ENCODE assay signal across 28 cellular contexts in genomic region chr2:126219081-126219480, GRCh38.
"Had no signal": no experiment of that assay in that cellular context is flagged by ENCODE, and none has a peak within 500 bp of the region (broad histone marks: within the 10 kb centered on the region; RNA-seq: fewer than 3 reads in every experiment).

No MANE protein-coding gene starts in this region.

- H3K4me1 ChIP-seq: stomach, suprapubic skin, testis, thyroid gland, tibial artery, tibial nerve, transverse colon, upper lobe of left lung, upper lobe of right lung, uterus, vagina had no signal

- H3K4me3 ChIP-seq: stomach, suprapubic skin, testis, thoracic aorta, thyroid gland, tibial artery, tibial nerve, transverse colon, upper lobe of left lung, upper lobe of right lung, uterus, vagina had no signal

- DNase-seq: stimulated activated CD4-positive, alpha-beta T cell treated with anti-CD3 and anti-CD28 coated beads, Interleukin-2, amount 100 ng/mL, for 48 hours; stimulated activated CD4-positive, alpha-beta T cell treated with anti-CD3 and anti-CD28 coated beads, Interleukin-4, amount 100 ng/mL, for 1 hour; stimulated activated CD4-positive, alpha-beta T cell treated with anti-CD3 and anti-CD28 coated beads, Interleukin-4, amount 100 ng/mL, for 24 hours; stimulated activated CD4-positive, alpha-beta T cell treated with anti-CD3 and anti-CD28 coated beads, Interleukin-4, amount 100 ng/mL, for 4 hours; stimulated activated CD8-positive, alpha-beta memory T cell treated with anti-CD3 and anti-CD28 coated beads, Interleukin-4, amount 100 ng/mL, for 48 hours; stimulated activated naive B cell treated with anti-CD40 and anti-IgM and Interleukin-4, amounts not matched to agents 10 μg/mL and 1 μg/mL and 100 μg/mL, for 72 hours; stimulated activated naive CD4-positive, alpha-beta T cell; stimulated activated naive CD4-positive, alpha-beta T cell treated with Interleukin-2 at 50 U/mL for 16 hours; stimulated activated naive CD8-positive, alpha-beta T cell treated with anti-CD3 and anti-CD28 coated beads, Interleukin-15, amount 100 ng/mL, for 72 hours; stimulated activated naive CD8-positive, alpha-beta T cell treated with anti-CD3 and anti-CD28 coated beads, Interleukin-15, Interleukin-2, amounts not matched to agents 100 U/mL and 50 U/mL, for 24 hours; stomach; substantia nigra; testis; thyroid gland; tibial artery; transverse colon; upper lobe of left lung; upper lobe of right lung; uterus had no signal

- H3K9me3 Mint-ChIP-seq: stimulated activated memory B cell treated with anti-CD40 and anti-IgM and Interleukin-4, amounts not matched to agents 10 μg/mL and 1 μg/mL and 100 μg/mL, for 72 hours; stimulated activated naive CD8-positive, alpha-beta T cell treated with anti-CD3 and anti-CD28 coated beads, Interleukin-15, amount 100 ng/mL, for 72 hours; type B pancreatic cell had no signal

- FAIRE-seq: urothelium cell line had no signal

- H3K27me3 Mint-ChIP-seq: stimulated activated memory B cell treated with anti-CD40 and anti-IgM and Interleukin-4, amounts not matched to agents 10 μg/mL and 1 μg/mL and 100 μg/mL, for 72 hours; stimulated activated naive B cell treated with anti-CD40 and anti-IgM and Interleukin-4, amounts not matched to agents 10 μg/mL and 1 μg/mL and 100 μg/mL, for 72 hours; stimulated activated naive CD8-positive, alpha-beta T cell treated with anti-CD3 and anti-CD28 coated beads, Interleukin-15, amount 100 ng/mL, for 72 hours; type B pancreatic cell had no signal

- H3K27ac ChIP-seq: stomach, suprapubic skin, testis, thoracic aorta, thyroid gland, tibial artery, tibial nerve, transverse colon, upper lobe of left lung, upper lobe of right lung, uterus, vagina had no signal

- H3K27ac Mint-ChIP-seq: stimulated activated effector memory CD8-positive, alpha-beta T cell treated with anti-CD3 and anti-CD28 coated beads, Interleukin-12 subunit alpha, Interleukin-12 subunit beta, amount 100 ng/mL, for 72 hours; stimulated activated memory B cell treated with anti-CD40 and anti-IgM and Interleukin-4, amounts not matched to agents 10 μg/mL and 1 μg/mL and 100 μg/mL, for 72 hours; stimulated activated naive B cell treated with anti-CD40 and anti-IgM and Interleukin-4, amounts not matched to agents 10 μg/mL and 1 μg/mL and 100 μg/mL, for 72 hours; stimulated activated naive CD8-positive, alpha-beta T cell treated with anti-CD3 and anti-CD28 coated beads, Interleukin-15, amount 100 ng/mL, for 72 hours; stimulated activated naive CD8-positive, alpha-beta T cell treated with anti-CD3 and anti-CD28 coated beads, Interleukin-15, Interleukin-2, amounts not matched to agents 100 ng/mL and 50 ng/mL, for 24 hours; type B pancreatic cell had no signal

- H3K36me3 ChIP-seq: stomach, suprapubic skin, thoracic aorta, thyroid gland, tibial artery, tibial nerve, transverse colon, upper lobe of left lung, upper lobe of right lung, uterus, vagina had no signal

- ATAC-seq: stimulated activated effector memory CD8-positive, alpha-beta T cell treated with anti-CD3 and anti-CD28 coated beads, Interleukin-12 subunit alpha, Interleukin-12 subunit beta, amount 100 ng/mL, for 72 hours; stimulated activated memory B cell treated with anti-CD40 and anti-IgM and Interleukin-4, amounts not matched to agents 10 μg/mL and 1 μg/mL and 100 μg/mL, for 72 hours; stimulated activated naive B cell treated with anti-CD40 and anti-IgM and Interleukin-4, amounts not matched to agents 10 μg/mL and 1 μg/mL and 100 μg/mL, for 72 hours; stimulated activated naive CD8-positive, alpha-beta T cell treated with anti-CD3 and anti-CD28 coated beads, Interleukin-15, amount 100 ng/mL, for 72 hours; stimulated activated naive CD8-positive, alpha-beta T cell treated with anti-CD3 and anti-CD28 coated beads, Interleukin-15, Interleukin-2, amounts not matched to agents 100 U/mL and 50 U/mL, for 24 hours; upper lobe of right lung had no signal

- H3K9me3 ChIP-seq: suprapubic skin, testis, thoracic aorta, thyroid gland, tibial artery, tibial nerve, transverse colon, upper lobe of left lung, upper lobe of right lung, uterus, vagina had no signal

- H3K27me3 ChIP-seq: stomach, suprapubic skin, testis, thyroid gland, tibial artery, tibial nerve, transverse colon, upper lobe of left lung, upper lobe of right lung, uterus, vagina had no signal

- H3K4me1 Mint-ChIP-seq: stimulated activated effector memory CD8-positive, alpha-beta T cell treated with anti-CD3 and anti-CD28 coated beads, Interleukin-12 subunit alpha, Interleukin-12 subunit beta, amount 100 ng/mL, for 72 hours; stimulated activated memory B cell treated with anti-CD40 and anti-IgM and Interleukin-4, amounts not matched to agents 10 μg/mL and 1 μg/mL and 100 μg/mL, for 72 hours; stimulated activated naive CD8-positive, alpha-beta T cell treated with anti-CD3 and anti-CD28 coated beads, Interleukin-15, amount 100 ng/mL, for 72 hours had no signal

- H3K36me3 Mint-ChIP-seq: stimulated activated effector memory CD8-positive, alpha-beta T cell treated with anti-CD3 and anti-CD28 coated beads, Interleukin-12 subunit alpha, Interleukin-12 subunit beta, amount 100 ng/mL, for 72 hours; stimulated activated memory B cell treated with anti-CD40 and anti-IgM and Interleukin-4, amounts not matched to agents 10 μg/mL and 1 μg/mL and 100 μg/mL, for 72 hours; stimulated activated naive B cell treated with anti-CD40 and anti-IgM and Interleukin-4, amounts not matched to agents 10 μg/mL and 1 μg/mL and 100 μg/mL, for 72 hours; type B pancreatic cell had no signal

- H3K4me3 Mint-ChIP-seq: stimulated activated effector memory CD8-positive, alpha-beta T cell treated with anti-CD3 and anti-CD28 coated beads, Interleukin-12 subunit alpha, Interleukin-12 subunit beta, amount 100 ng/mL, for 72 hours; stimulated activated memory B cell treated with anti-CD40 and anti-IgM and Interleukin-4, amounts not matched to agents 10 μg/mL and 1 μg/mL and 100 μg/mL, for 72 hours; stimulated activated naive B cell treated with anti-CD40 and anti-IgM and Interleukin-4, amounts not matched to agents 10 μg/mL and 1 μg/mL and 100 μg/mL, for 72 hours; stimulated activated naive CD8-positive, alpha-beta T cell treated with anti-CD3 and anti-CD28 coated beads, Interleukin-15, amount 100 ng/mL, for 72 hours; stimulated activated naive CD8-positive, alpha-beta T cell treated with anti-CD3 and anti-CD28 coated beads, Interleukin-15, Interleukin-2, amounts not matched to agents 100 ng/mL and 50 ng/mL, for 24 hours; type B pancreatic cell had no signal
